ENCODE assay signal across 16 cellular contexts in the genomic region with DNA sequence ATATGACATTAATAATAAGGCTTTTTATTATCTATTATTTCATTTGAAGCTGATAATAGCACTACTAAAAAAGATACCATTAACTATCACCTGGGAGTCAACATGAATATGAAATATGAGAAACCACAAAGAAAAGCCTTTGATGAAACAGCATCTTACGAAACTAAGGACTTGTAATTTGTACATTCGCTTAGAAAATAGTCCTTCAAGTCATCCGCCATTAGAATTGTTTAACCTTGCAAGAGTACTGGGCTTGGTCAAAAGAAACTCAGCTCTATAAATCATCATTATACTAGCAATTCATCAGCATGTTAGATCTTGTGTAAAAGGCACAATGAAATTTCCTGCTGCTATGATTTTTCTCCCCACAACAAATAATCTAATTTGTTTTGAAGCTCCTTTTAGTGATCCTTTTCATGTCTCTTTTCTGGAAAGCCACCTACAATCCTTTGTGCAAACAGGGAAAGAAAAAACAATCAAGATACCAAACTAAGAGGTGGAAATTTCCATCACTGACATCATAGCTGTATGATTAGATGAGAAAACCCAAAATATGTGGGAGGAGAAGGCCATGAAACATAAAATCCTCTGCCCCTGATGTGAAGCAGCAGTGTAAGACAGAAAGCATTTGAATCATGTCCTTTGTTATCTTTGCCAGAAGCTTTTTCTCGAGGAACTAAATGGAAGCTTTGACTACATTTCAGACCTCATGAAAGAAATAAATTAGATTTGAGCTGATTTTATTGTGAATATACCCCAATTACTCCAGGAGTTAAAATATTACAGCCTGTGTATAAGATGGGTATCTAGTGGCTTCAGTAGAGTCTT. TPM values are rescaled to one million over a fixed set of nuclear protein-coding genes. Genes with fewer than 3 reads are reported as not detected.
A peak's percentile ranks its signal among the peaks of the same experiment; 100 is the strongest.
DNase-seq lines count a peak whose midpoint lies in the region; ATAC-seq and TF ChIP-seq lines count a peak whose summit lies in the region.
"Had no signal": no experiment of that assay in that cellular context is flagged by ENCODE, and none has a peak within 500 bp of the region (broad histone marks: within the 10 kb centered on the region; RNA-seq: fewer than 3 reads in every experiment).

No MANE protein-coding gene starts in this region.

- in situ Hi-C loops in astrocyte of the cerebellum (cut with HindIII; ENCODE audit: low sequenced_read_pairs): no loop called here

- intact Hi-C loops in ovary (cut with DNase I): no loop called here

- H3K4me3 ChIP-seq in astrocyte of the cerebellum (ENCODE audit: low read depth, low read length): no peak overlapping the region
- H3K4me3 ChIP-seq in tibial nerve: no peak overlapping the region
- no peak overlapping the region for H3K4me3 ChIP-seq in ovary

- TF ChIP-seq CTCF in astrocyte of the cerebellum (IDR thresholded peaks at IDR 0.05; ENCODE audit: low read depth, low read length, missing control alignments) (no peak), tibial nerve (IDR thresholded peaks at IDR 0.05) (no peak), ovary (IDR thresholded peaks at IDR 0.05) (no peak)

- TF ChIP-seq EP300 in tibial nerve (IDR thresholded peaks at IDR 0.05): no peak
- no peak for TF ChIP-seq EP300 in ovary (IDR thresholded peaks at IDR 0.05)

- H3K27me3 ChIP-seq in tibial nerve (no peaks in the 10 kb centered on the region), ovary (no peaks in the 10 kb centered on the region)

- peak overlapping the region; percentile 2 to 77 (median 31) for H3K27ac ChIP-seq in tibial nerve
- H3K27ac ChIP-seq in ovary: no peak overlapping the region
- H3K27ac ChIP-seq: 22Rv1, WERI-Rb-1 had no signal

- DNase-seq in NCI-H748 (lab: John Stamatoyannopoulos, UW; ENCODE audit: unreplicated experiment) (peak; percentile 62), NCI-H748 treated with DMSO at 0.1 percent for 48 hours (lab: John Stamatoyannopoulos, UW) (no peak), astrocyte of the cerebellum (ENCODE audit: low read depth) (peak; percentile 23), hepatic stellate cell (ENCODE audit: low spot score) (peak; percentile 11), tibial nerve (ENCODE audit: low spot score in 2 of 2) (no peak), NCI-H2171 (lab: John Stamatoyannopoulos, UW) (no peak), ovary (no peak)
- DNase-seq: activated T-cell treated with anti-CD3 and anti-CD28 coated beads for 4 hours; aorta; left cardiac atrium; NCI-H510A; SIG-M5; stimulated activated naive CD8-positive, alpha-beta T cell treated with anti-CD3 and anti-CD28 coated beads, Interleukin-15, amount 100 ng/mL, for 72 hours; WERI-Rb-1 had no signal

- H3K4me1 ChIP-seq in tibial nerve: peaks cover 0 to 27% (median 0%) of the 10 kb centered on the region in 4 donors
- no peaks in the 10 kb centered on the region for H3K4me1 ChIP-seq in ovary (ENCODE audit: insufficient read depth)

- ATAC-seq in HG03342 (IDR thresholded peaks at IDR 0.05; ENCODE audit: unreplicated experiment): no peak
- ATAC-seq: stimulated activated naive CD8-positive, alpha-beta T cell treated with anti-CD3 and anti-CD28 coated beads, Interleukin-15, amount 100 ng/mL, for 72 hours had no signal

- no peak for TF ChIP-seq POLR2A in tibial nerve (IDR thresholded peaks at IDR 0.05)
- TF ChIP-seq POLR2A in ovary (IDR thresholded peaks at IDR 0.05): no peak

- no peaks in the 10 kb centered on the region for H3K9me3 ChIP-seq in tibial nerve
- no peaks in the 10 kb centered on the region for H3K9me3 ChIP-seq in ovary

- WGBS in tibial nerve, 2 donors: 40 to 50% methylated on average over 4 of the region's 4 CpGs
- 65 to 70% (median 69%) methylated on average over 4 of the region's 4 CpGs for WGBS in ovary, 3 donors

- H3K36me3 ChIP-seq in tibial nerve (no peaks in the 10 kb centered on the region), ovary (no peaks in the 10 kb centered on the region)
- H3K36me3 ChIP-seq: WERI-Rb-1 had no signal

RNA-seq across cellular contexts. Expression of a gene that starts 31.2 kb away (rescaled TPM):
- total RNA-seq in tibial nerve: 10 to 100 TPM in 3 of 4 donors, 1 to 10 TPM in 1; 8.2 to 36.1 (median 17.2) TPM
- total RNA-seq in ovary: 1 to 10 TPM in 6 of 7 donors, under 1 TPM in 1; 0.95 to 3.4 (median 1.3) TPM
- polyA plus RNA-seq in ovary: 1 to 10 TPM in 1 of 2 donors, under 1 TPM in 1; 0.33 to 4.5 TPM

Comparison
In these comparisons a context has a peak if more than half of its experiments do, and no peak if none do; other contexts are left out.
1. DNase-seq: peak in NCI-H748 (single experiment), astrocyte of the cerebellum (single experiment) and hepatic stellate cell (single experiment); none in NCI-H748 treated with DMSO at 0.1 percent for 48 hours (single experiment), tibial nerve (0 of 2), NCI-H2171 (single experiment) and ovary (0 of 5).
2. H3K27ac ChIP-seq: peak in tibial nerve (4 of 4); none in ovary (0 of 2).